In the genomic region with DNA sequence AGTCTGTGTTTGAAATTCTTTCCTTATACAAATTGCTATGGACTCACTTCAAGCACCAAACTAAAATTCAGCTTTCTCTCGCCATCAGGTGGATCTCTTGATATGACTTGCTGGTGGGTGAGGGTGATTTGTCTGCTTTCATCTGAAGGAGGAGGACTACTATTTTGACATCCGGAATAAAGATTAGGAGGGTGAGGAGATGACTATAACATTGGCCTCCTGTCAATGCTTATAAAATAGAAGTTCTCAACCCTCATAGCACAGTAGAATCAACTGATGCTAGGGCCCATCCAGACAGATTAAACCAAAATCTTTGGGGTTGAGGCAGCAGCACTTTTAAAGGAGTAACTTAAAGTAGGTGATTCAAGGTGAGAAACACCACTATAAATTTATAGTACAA, we compare ENCODE assay signal across 31 cellular contexts.
"Had no signal": no experiment of that assay in that cellular context is flagged by ENCODE, and none has a peak within 500 bp of the region (broad histone marks: within the 10 kb centered on the region; RNA-seq: fewer than 3 reads in every experiment).

No MANE protein-coding gene starts in this region.

- H3K9me3 ChIP-seq: SJSA1, SK-N-SH had no signal

- H3K9ac ChIP-seq: SK-N-SH had no signal

- DNase-seq: activated CD4-positive, alpha-beta T cell treated with anti-CD3 and anti-CD28 coated beads for 36 hours; activated CD4-positive, alpha-beta T cell treated with anti-CD3 and anti-CD28 coated beads, Interleukin-2, amount 10 ng/mL, durations not matched to agents 7 days and 5 days; activated CD4-positive, alpha-beta T cell treated with anti-CD3 and anti-CD28 coated beads, Interleukin-2, amount 50 U/mL, for 48 hours; activated CD8-positive, alpha-beta T cell treated with anti-CD3 and anti-CD28 coated beads, Interleukin-2, amount 10 ng/mL, durations not matched to agents 7 days and 5 days; activated gamma-delta T cell; activated naive CD4-positive, alpha-beta T cell treated with Interleukin-2 at 50 U/mL for 16 hours; activated naive CD8-positive, alpha-beta T cell treated with anti-CD3 and anti-CD28 coated beads, Interleukin-2, amount 10 ng/mL, durations not matched to agents 7 days and 5 days; activated T-cell treated with anti-CD3 and anti-CD28 coated beads, Interleukin-2, amount 50 U/mL, for 24 hours; amygdala; central memory CD4-positive, alpha-beta T cell; Karpas-422; NCI-H1105; NCI-H1417 treated with DMSO at 0.1 percent for 48 hours; NCI-H187 treated with DMSO at 0.1 percent for 48 hours; NCI-H2081; NCI-H2171 treated with DMSO at 0.1 percent for 48 hours; NCI-H2227 treated with DMSO at 0.1 percent for 48 hours; NCI-H524; NCI-H69; NCI-H82; SHP77 treated with DMSO at 0.1 percent for 48 hours; SK-N-SH had no signal

- H3K36me3 Mint-ChIP-seq: activated naive CD4-positive, alpha-beta T cell treated with anti-CD3 and anti-CD28 coated beads, Interleukin-2, amount 50 U/mL, for 24 hours; activated naive CD8-positive, alpha-beta T cell treated with anti-CD3 and anti-CD28 coated beads, Interleukin-2, amount 10 ng/mL, durations not matched to agents 7 days and 5 days; brain; WTC11 had no signal

- ATAC-seq: activated CD4-positive, alpha-beta T cell treated with anti-CD3 and anti-CD28 coated beads for 36 hours; activated CD4-positive, CD25-positive, alpha-beta regulatory T cell treated with anti-CD3 and anti-CD28 coated beads, Interleukin-2, amount 50 U/mL, for 24 hours; activated CD8-positive, alpha-beta T cell treated with anti-CD3 and anti-CD28 coated beads, Interleukin-2, amount 10 ng/mL, durations not matched to agents 7 days and 5 days; Panc1; WTC11 had no signal

- H3K4me3 Mint-ChIP-seq: activated CD4-positive, alpha-beta T cell treated with anti-CD3 and anti-CD28 coated beads for 36 hours; activated CD4-positive, alpha-beta T cell treated with anti-CD3 and anti-CD28 coated beads, Interleukin-2, amount 10 ng/mL, durations not matched to agents 7 days and 5 days; activated CD8-positive, alpha-beta T cell treated with anti-CD3 and anti-CD28 coated beads, Interleukin-2, amount 10 ng/mL, durations not matched to agents 7 days and 5 days; activated naive CD4-positive, alpha-beta T cell treated with anti-CD3 and anti-CD28 coated beads, Interleukin-2, amount 50 U/mL, for 24 hours; activated naive CD8-positive, alpha-beta T cell treated with anti-CD3 and anti-CD28 coated beads, Interleukin-2, amount 10 ng/mL, durations not matched to agents 7 days and 5 days; activated T-cell treated with anti-CD3 and anti-CD28 coated beads, Interleukin-2, amount 50 U/mL, for 24 hours; brain; T-helper 1 cell treated with Interleukin-12 subunit alpha and Interleukin-12 subunit beta and Interleukin-4 antibody, amounts not matched to agents 30 μg/mL and 1 μg/mL, for 36 hours; T-helper 2 cell treated with Interferon-gamma antibody and Interleukin-4, amounts not matched to agents 5 μg/mL and 100 μg/mL, for 36 hours; WTC11 had no signal

- H3K36me3 ChIP-seq: SJSA1 had no signal

- H3K4me1 Mint-ChIP-seq: activated CD4-positive, alpha-beta T cell treated with anti-CD3 and anti-CD28 coated beads for 36 hours; activated CD4-positive, alpha-beta T cell treated with anti-CD3 and anti-CD28 coated beads, Interleukin-2, amount 10 ng/mL, durations not matched to agents 7 days and 5 days; activated naive CD4-positive, alpha-beta T cell treated with anti-CD3 and anti-CD28 coated beads, Interleukin-2, amount 50 U/mL, for 24 hours; activated naive CD8-positive, alpha-beta T cell treated with anti-CD3 and anti-CD28 coated beads, Interleukin-2, amount 10 ng/mL, durations not matched to agents 7 days and 5 days had no signal

- H3K4me2 ChIP-seq: SK-N-SH had no signal

- H3K27ac Mint-ChIP-seq: activated CD4-positive, alpha-beta T cell treated with anti-CD3 and anti-CD28 coated beads for 36 hours; activated CD4-positive, alpha-beta T cell treated with anti-CD3 and anti-CD28 coated beads, Interleukin-2, amount 10 ng/mL, durations not matched to agents 7 days and 5 days; activated CD8-positive, alpha-beta T cell treated with anti-CD3 and anti-CD28 coated beads, Interleukin-2, amount 10 ng/mL, durations not matched to agents 7 days and 5 days; activated naive CD4-positive, alpha-beta T cell treated with anti-CD3 and anti-CD28 coated beads, Interleukin-2, amount 50 U/mL, for 24 hours; activated naive CD8-positive, alpha-beta T cell treated with anti-CD3 and anti-CD28 coated beads, Interleukin-2, amount 10 ng/mL, durations not matched to agents 7 days and 5 days; activated T-cell treated with anti-CD3 and anti-CD28 coated beads, Interleukin-2, amount 50 U/mL, for 24 hours; activated T-helper 2 cell treated with anti-CD3 and anti-CD28 coated beads, Interferon-gamma antibody, Interleukin-2, Interleukin-4, amounts not matched to agents 10 μg/mL and 5 μg/mL and 100 μg/mL, durations not matched to agents 14 hours and 24 hours and 36 hours; brain; T-helper 1 cell treated with Interleukin-12 subunit alpha and Interleukin-12 subunit beta and Interleukin-4 antibody, amounts not matched to agents 30 μg/mL and 1 μg/mL, for 36 hours; T-helper 2 cell treated with Interferon-gamma antibody and Interleukin-4, amounts not matched to agents 5 μg/mL and 100 μg/mL, for 36 hours had no signal

- H3K9me3 Mint-ChIP-seq: activated CD4-positive, alpha-beta T cell treated with anti-CD3 and anti-CD28 coated beads, Interleukin-2, amount 10 ng/mL, durations not matched to agents 7 days and 5 days; activated naive CD4-positive, alpha-beta T cell treated with anti-CD3 and anti-CD28 coated beads, Interleukin-2, amount 50 U/mL, for 24 hours; activated naive CD8-positive, alpha-beta T cell treated with anti-CD3 and anti-CD28 coated beads, Interleukin-2, amount 10 ng/mL, durations not matched to agents 7 days and 5 days; activated T-cell treated with anti-CD3 and anti-CD28 coated beads, Interleukin-2, amount 50 U/mL, for 24 hours; activated T-helper 2 cell treated with anti-CD3 and anti-CD28 coated beads, Interferon-gamma antibody, Interleukin-2, Interleukin-4, amounts not matched to agents 10 μg/mL and 5 μg/mL and 100 μg/mL, durations not matched to agents 14 hours and 24 hours and 36 hours; brain; T-helper 1 cell treated with Interleukin-12 subunit alpha and Interleukin-12 subunit beta and Interleukin-4 antibody, amounts not matched to agents 30 μg/mL and 1 μg/mL, for 36 hours; T-helper 2 cell treated with Interferon-gamma antibody and Interleukin-4, amounts not matched to agents 5 μg/mL and 100 μg/mL, for 36 hours; WTC11 had no signal

- H3K27me3 ChIP-seq: SJSA1 had no signal

- H3K27ac ChIP-seq: SJSA1 had no signal

- H3K4me3 ChIP-seq: SJSA1 had no signal
